Comparison of ENCODE assay signal across 12 cellular contexts in the genomic region with DNA sequence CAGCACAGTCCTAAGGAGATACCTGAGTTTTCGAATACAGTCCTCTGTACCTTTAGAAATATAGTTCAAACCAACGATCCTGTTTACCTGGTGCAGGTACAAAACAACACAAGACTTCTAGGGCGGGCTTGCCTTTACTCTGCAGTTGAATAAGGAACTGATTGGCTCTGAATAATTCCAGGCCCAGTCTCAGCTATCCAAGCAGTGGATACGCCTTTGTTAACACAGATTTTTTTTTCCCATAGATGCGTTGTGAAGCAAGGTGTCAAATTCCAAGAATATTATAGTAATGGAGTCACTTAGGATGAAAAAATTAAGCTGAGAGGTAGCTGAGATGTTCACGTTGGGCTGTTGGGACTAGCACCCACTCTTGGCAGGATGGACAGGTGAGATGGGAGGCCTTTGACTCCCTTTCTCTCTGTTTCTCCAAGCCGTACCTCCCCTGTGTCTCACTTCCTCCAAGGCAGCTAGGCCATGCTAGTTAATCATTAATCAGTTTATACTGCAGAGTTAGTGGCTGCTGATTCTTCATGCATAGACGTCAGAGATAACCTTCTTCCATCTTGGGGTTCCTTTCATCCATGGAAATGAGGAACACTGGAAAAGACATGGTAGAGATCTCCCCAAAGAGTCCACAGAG.
DNase-seq lines count a peak whose midpoint lies in the region; ATAC-seq and TF ChIP-seq lines count a peak whose summit lies in the region.
"Had no signal": no experiment of that assay in that cellular context is flagged by ENCODE, and none has a peak within 500 bp of the region (broad histone marks: within the 10 kb centered on the region; RNA-seq: fewer than 3 reads in every experiment).

No MANE protein-coding gene starts in this region.

- no peaks in the 10 kb centered on the region for H3K9me3 Mint-ChIP-seq in activated naive CD4-positive, alpha-beta T cell treated with anti-CD3 and anti-CD28 coated beads for 36 hours
- H3K9me3 Mint-ChIP-seq in chondrocyte (ENCODE audit: low read depth): no peaks in the 10 kb centered on the region
- H3K9me3 Mint-ChIP-seq: mesothelial cell of epicardium had no signal

- intact Hi-C loops in body of pancreas (cut with DNase I): no loop called here
- intact Hi-C loops in activated naive CD4-positive, alpha-beta T cell treated with anti-CD3 and anti-CD28 coated beads for 36 hours (cut with micrococcal nuclease): no loop called here

- TF ChIP-seq CTCF in body of pancreas (IDR thresholded peaks at IDR 0.05) (no peak), chondrocyte (IDR thresholded peaks at IDR 0.05) (no peak)

- ATAC-seq in GM19463 (IDR thresholded peaks at IDR 0.05; ENCODE audit: unreplicated experiment) (peak; percentile 97), HG03045 (IDR thresholded peaks at IDR 0.05; ENCODE audit: unreplicated experiment) (peak; percentile 55), body of pancreas (peak; percentile 93)

- no peak overlapping the region for H3K4me3 ChIP-seq in body of pancreas
- H3K4me3 ChIP-seq: testis had no signal

- peaks cover 18% of the 10 kb centered on the region for H3K4me1 ChIP-seq in body of pancreas
- H3K4me1 ChIP-seq: testis had no signal

- TF ChIP-seq POLR2A in body of pancreas (IDR thresholded peaks at IDR 0.05): no peak

- no peaks in the 10 kb centered on the region for H3K9me3 ChIP-seq in body of pancreas
- H3K9me3 ChIP-seq: testis had no signal

- H3K27ac ChIP-seq in body of pancreas: peak overlapping the region; percentile 17 to 52 (median 34)
- H3K27ac ChIP-seq: testis had no signal

- CTCF ChIA-PET in activated naive CD4-positive, alpha-beta T cell treated with anti-CD3 and anti-CD28 coated beads for 36 hours (lab: Charles Lee): no interaction called here
- CTCF ChIA-PET in HEK293T (lab: Yijun Ruan, JAX): no interaction called here

- H3K4me1 Mint-ChIP-seq in activated naive CD4-positive, alpha-beta T cell treated with anti-CD3 and anti-CD28 coated beads for 36 hours (ENCODE audit: low read depth): no peaks in the 10 kb centered on the region
- H3K4me1 Mint-ChIP-seq in chondrocyte (ENCODE audit: low read depth): no peaks in the 10 kb centered on the region

- 42 to 46% methylated on average over 8 of the region's 8 CpGs for WGBS in body of pancreas, 2 donors

- no peaks in the 10 kb centered on the region for H3K27me3 Mint-ChIP-seq in activated naive CD4-positive, alpha-beta T cell treated with anti-CD3 and anti-CD28 coated beads for 36 hours (ENCODE audit: low read depth)
- no peaks in the 10 kb centered on the region for H3K27me3 Mint-ChIP-seq in chondrocyte (ENCODE audit: low read depth)

- H3K4me3 Mint-ChIP-seq in activated naive CD4-positive, alpha-beta T cell treated with anti-CD3 and anti-CD28 coated beads for 36 hours: no peak overlapping the region
- H3K4me3 Mint-ChIP-seq in chondrocyte (ENCODE audit: unreplicated experiment): no peak overlapping the region
- H3K4me3 Mint-ChIP-seq: mesothelial cell of epicardium had no signal

- H3K27me3 ChIP-seq in body of pancreas: no peaks in the 10 kb centered on the region
- H3K27me3 ChIP-seq: testis had no signal

- no peak overlapping the region for H3K27ac Mint-ChIP-seq in activated naive CD4-positive, alpha-beta T cell treated with anti-CD3 and anti-CD28 coated beads for 36 hours
- H3K27ac Mint-ChIP-seq in chondrocyte (ENCODE audit: unreplicated experiment): no peak overlapping the region
- H3K27ac Mint-ChIP-seq: mesothelial cell of epicardium had no signal

- POLR2A ChIA-PET in HEK293T (lab: Yijun Ruan, JAX): no interaction called here

- H3K36me3 Mint-ChIP-seq in activated naive CD4-positive, alpha-beta T cell treated with anti-CD3 and anti-CD28 coated beads for 36 hours (ENCODE audit: low read depth): no peaks in the 10 kb centered on the region
- no peaks in the 10 kb centered on the region for H3K36me3 Mint-ChIP-seq in chondrocyte (ENCODE audit: low read depth)
- H3K36me3 Mint-ChIP-seq: mesothelial cell of epicardium had no signal

- H3K36me3 ChIP-seq in body of pancreas (replicated peaks in 1 of 2; ENCODE audit: insufficient read depth in 1 of 2, low read depth in 2 of 2): no peaks in the 10 kb centered on the region

- in situ Hi-C loops in ACHN (cut with HindIII; ENCODE audit: low pct_ligation_motif_present, low pct_unique_long_range_greater_than_20kb, low sequenced_read_pairs): no loop called here

- DNase-seq in ACHN (peak; percentile 57), body of pancreas (peak; percentile 21 to 34 (median 26)), chondrocyte (ENCODE audit: low spot score) (no peak), anterior cingulate cortex (lab: John Stamatoyannopoulos, UW) (no peak), HEK293T (ENCODE audit: extremely low spot score) (no peak)
- no peak for DNase-seq in activated naive CD4-positive, alpha-beta T cell treated with anti-CD3 and anti-CD28 coated beads for 36 hours
- DNase-seq: NCI-H1436 treated with DMSO at 0.1 percent for 48 hours, SHP77 treated with DMSO at 0.1 percent for 48 hours, testis had no signal

TF ChIP-seq in HEK293T, 16 proteins besides CTCF, POLR2A, EP300 and RAD21:
- TF ChIP-seq ELF4 (IDR thresholded peaks at IDR 0.05): no peak
- TF ChIP-seq SUZ12 (IDR thresholded peaks at IDR 0.05): no peak
- no peak for TF ChIP-seq FOXK2 (IDR thresholded peaks at IDR 0.05)
- no peak for TF ChIP-seq LEF1 (IDR thresholded peaks at IDR 0.05; ENCODE audit: borderline replicate concordance)
- no peak for TF ChIP-seq CTBP1 (IDR thresholded peaks at IDR 0.05; ENCODE audit: borderline replicate concordance)
- TF ChIP-seq HDGF (IDR thresholded peaks at IDR 0.05; ENCODE audit: borderline replicate concordance): no peak
- no peak for TF ChIP-seq BHLHE40 (IDR thresholded peaks at IDR 0.05; ENCODE audit: borderline replicate concordance)
- TF ChIP-seq, protein P1, sequence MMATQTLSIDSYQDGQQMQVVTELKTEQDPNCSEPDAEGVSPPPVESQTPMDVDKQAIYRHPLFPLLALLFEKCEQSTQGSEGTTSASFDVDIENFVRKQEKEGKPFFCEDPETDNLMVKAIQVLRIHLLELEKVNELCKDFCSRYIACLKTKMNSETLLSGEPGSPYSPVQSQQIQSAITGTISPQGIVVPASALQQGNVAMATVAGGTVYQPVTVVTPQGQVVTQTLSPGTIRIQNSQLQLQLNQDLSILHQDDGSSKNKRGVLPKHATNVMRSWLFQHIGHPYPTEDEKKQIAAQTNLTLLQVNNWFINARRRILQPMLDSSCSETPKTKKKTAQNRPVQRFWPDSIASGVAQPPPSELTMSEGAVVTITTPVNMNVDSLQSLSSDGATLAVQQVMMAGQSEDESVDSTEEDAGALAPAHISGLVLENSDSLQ (IDR thresholded peaks at IDR 0.05): no peak
- TF ChIP-seq ARNT (IDR thresholded peaks at IDR 0.05): no peak
- TF ChIP-seq TARDBP (IDR thresholded peaks at IDR 0.05): no peak

Comparison
In these comparisons a context has a peak if more than half of its experiments do, and no peak if none do; other contexts are left out.
1. DNase-seq: peak in ACHN (single experiment) and body of pancreas (4 of 4); none in activated naive CD4-positive, alpha-beta T cell treated with anti-CD3 and anti-CD28 coated beads for 36 hours (single experiment), chondrocyte (single experiment), anterior cingulate cortex (0 of 58) and HEK293T (single experiment).
2. Peak in every context shown above with its lines, with median percentiles within 50 percentile points of each other: ATAC-seq.